Comparison of ENCODE assay signal across 17 cellular contexts in genomic region chr6:130754786-130755367, GRCh38.
DNase-seq lines count a peak whose midpoint lies in the region; ATAC-seq and TF ChIP-seq lines count a peak whose summit lies in the region.
"Had no signal": no experiment of that assay in that cellular context is flagged by ENCODE, and none has a peak within 500 bp of the region (broad histone marks: within the 10 kb centered on the region; RNA-seq: fewer than 3 reads in every experiment).

No MANE protein-coding gene starts in this region.

- no peak overlapping the region for H4K91ac ChIP-seq in IMR-90 (ENCODE audit: insufficient read depth, low read depth, low read length)

- H3K27ac ChIP-seq in BLaER1 (no peak overlapping the region), IMR-90 (ENCODE audit: insufficient read depth, low read length) (no peak overlapping the region), left lung (no peak overlapping the region)
- H3K27ac ChIP-seq: C4-2B had no signal

- no peak overlapping the region for H3K18ac ChIP-seq in IMR-90 (ENCODE audit: low read depth, low read length)

- DNase-seq in IMR-90 (no peak), left lung (peak in 1 of 2 donors; percentile 35), GM10248 (ENCODE audit: extremely low spot score) (no peak), HAP-1 (ENCODE audit: low spot score in 2 of 2) (no peak), WTC11 (ENCODE audit: low spot score) (no peak)
- no peak for DNase-seq in stimulated activated naive B cell treated with anti-CD40 and anti-IgM and Interleukin-4, amounts not matched to agents 10 μg/mL and 1 μg/mL and 100 μg/mL, for 72 hours
- DNase-seq: 8988T; Caco-2; CD4-positive, alpha-beta T cell; DMS79 treated with DMSO at 0.1 percent for 48 hours; GOT3; H7; KG1 had no signal

- H3K4me1 Mint-ChIP-seq in stimulated activated naive B cell treated with anti-CD40 and anti-IgM and Interleukin-4, amounts not matched to agents 10 μg/mL and 1 μg/mL and 100 μg/mL, for 72 hours, result peaks cover 15 to 20% of the 10 kb centered on the region in 2 donors
- peaks cover 3% of the 10 kb centered on the region; the same call in 1 of the 2 replicates for H3K4me1 Mint-ChIP-seq in WTC11
- H3K4me1 Mint-ChIP-seq: B cell had no signal

- no peaks in the 10 kb centered on the region for H3K27me3 Mint-ChIP-seq in stimulated activated naive B cell treated with anti-CD40 and anti-IgM and Interleukin-4, amounts not matched to agents 10 μg/mL and 1 μg/mL and 100 μg/mL, for 72 hours
- H3K27me3 Mint-ChIP-seq in WTC11 (ENCODE audit: low read depth), result no peaks in the 10 kb centered on the region
- H3K27me3 Mint-ChIP-seq: CD4-positive, alpha-beta T cell had no signal

- no peaks in the 10 kb centered on the region for H3K79me1 ChIP-seq in IMR-90 (ENCODE audit: low read depth in 1 of 2, low read length in 2 of 2)

- no peak overlapping the region for H2BK15ac ChIP-seq in IMR-90 (ENCODE audit: low read depth, low read length)

- no peak overlapping the region for H3K4ac ChIP-seq in IMR-90 (ENCODE audit: low read depth, low read length)

- peaks cover 0 to 2% of the 10 kb centered on the region in 2 donors for H3K36me3 Mint-ChIP-seq in stimulated activated naive B cell treated with anti-CD40 and anti-IgM and Interleukin-4, amounts not matched to agents 10 μg/mL and 1 μg/mL and 100 μg/mL, for 72 hours
- peaks cover 11% of the 10 kb centered on the region for H3K36me3 Mint-ChIP-seq in WTC11

- no peak overlapping the region for H3K56ac ChIP-seq in IMR-90 (ENCODE audit: extremely low read depth, insufficient read depth, low read length)

- no peak overlapping the region for H3K4me3 Mint-ChIP-seq in stimulated activated naive B cell treated with anti-CD40 and anti-IgM and Interleukin-4, amounts not matched to agents 10 μg/mL and 1 μg/mL and 100 μg/mL, for 72 hours
- no peak overlapping the region for H3K4me3 Mint-ChIP-seq in WTC11
- H3K4me3 Mint-ChIP-seq: B cell; CD4-positive, alpha-beta T cell had no signal

- H3K4me3 ChIP-seq in BLaER1 (no peak overlapping the region), IMR-90 (ENCODE audit: insufficient read depth, low read depth, low read length) (no peak overlapping the region), left lung (no peak overlapping the region), HAP-1 (no peak overlapping the region)

- no peak overlapping the region for H2AFZ ChIP-seq in IMR-90 (replicated peaks; ENCODE audit: low read length, poor library complexity)

- H3K9ac ChIP-seq in BLaER1 (no peak overlapping the region), IMR-90 (ENCODE audit: low read depth, low read length) (no peak overlapping the region)

- H3K4me1 ChIP-seq in BLaER1 (peaks cover 39% of the 10 kb centered on the region), IMR-90 (ENCODE audit: control insufficient read depth, insufficient read depth, low read length) (peaks cover 1% of the 10 kb centered on the region; the same call in 1 of the 2 replicates), left lung (no peaks in the 10 kb centered on the region), HAP-1 (no peaks in the 10 kb centered on the region; the same call in 1 of the 2 replicates)
- H3K4me1 ChIP-seq: Caco-2 had no signal

- CTCF ChIA-PET in IMR-90 (lab: Yijun Ruan, JAX), result no interaction called here
- CTCF ChIA-PET in GM10248 (lab: Yijun Ruan, JAX), result interaction anchor here (0.9 to 1.6 kb wide), 4 partner anchors 9 to 13 kb away, joined by 3 to 4 read pairs (median 3); no protein-coding TSS in a partner anchor
- CTCF ChIA-PET in WTC11 (lab: Charles Lee), result interaction anchor here (0.6 to 1.5 kb wide), 2 partner anchors 12 to 57 kb away, joined by 3 to 5 read pairs; no protein-coding TSS in a partner anchor

- intact Hi-C loops in IMR-90 (cut with micrococcal nuclease), result no loop called here
- intact Hi-C loops in left lung (cut with DNase I), result no loop called here

- no peak overlapping the region for H2AK5ac ChIP-seq in IMR-90 (ENCODE audit: low read depth, low read length)

- no peak for ATAC-seq in IMR-90 (ENCODE audit: low read depth)
- ATAC-seq in left lung, result peak; percentile 95
- ATAC-seq in stimulated activated naive B cell treated with anti-CD40 and anti-IgM and Interleukin-4, amounts not matched to agents 10 μg/mL and 1 μg/mL and 100 μg/mL, for 72 hours (replicated peaks), result peak; percentile 23 to 35
- no peak for ATAC-seq in WTC11
- ATAC-seq: HepG2 had no signal

- H2BK20ac ChIP-seq in IMR-90 (ENCODE audit: low read depth, low read length), result no peak overlapping the region

- H3K9me3 ChIP-seq in BLaER1 (peaks cover 14% of the 10 kb centered on the region), IMR-90 (ENCODE audit: control insufficient read depth, insufficient read depth, low read length) (no peaks in the 10 kb centered on the region), left lung (peaks cover 0 to 7% of the 10 kb centered on the region in 2 donors), HAP-1 (no peaks in the 10 kb centered on the region)
- H3K9me3 ChIP-seq: Caco-2 had no signal

- POLR2A ChIA-PET in IMR-90 (lab: Charles Lee; ENCODE audit: unreplicated experiment), result no interaction called here
- POLR2A ChIA-PET in GM10248 (lab: Yijun Ruan, JAX), result no interaction called here
- POLR2A ChIA-PET in WTC11 (lab: Charles Lee), result interaction anchor here (0.7 kb wide), 1 partner anchor 734 kb away, joined by 5 read pairs; no protein-coding TSS in a partner anchor

- no peak overlapping the region for H3K23ac ChIP-seq in IMR-90 (ENCODE audit: low read depth, low read length)

- no peak overlapping the region for H2BK120ac ChIP-seq in IMR-90 (ENCODE audit: low read depth, low read length)

- peaks cover 3 to 7% of the 10 kb centered on the region in 2 donors for H3K9me3 Mint-ChIP-seq in stimulated activated naive B cell treated with anti-CD40 and anti-IgM and Interleukin-4, amounts not matched to agents 10 μg/mL and 1 μg/mL and 100 μg/mL, for 72 hours
- H3K9me3 Mint-ChIP-seq in WTC11, result peaks cover 15% of the 10 kb centered on the region
- H3K9me3 Mint-ChIP-seq: CD4-positive, alpha-beta T cell had no signal

- no TSS peak for BruUV-seq in IMR-90 (replicated peaks; lab: Mats Ljungman, UMichigan)

- no peak for TF ChIP-seq POLR2A in IMR-90 (IDR thresholded peaks at IDR 0.05; ENCODE audit: low read depth, low read length)

- H2AK9ac ChIP-seq in IMR-90 (replicated peaks; ENCODE audit: low read depth, low read length, poor library complexity), result peak overlapping the region; percentile 42

- H4K8ac ChIP-seq in IMR-90 (ENCODE audit: low read depth in 2 of 2, low read length in 2 of 2), result no peak overlapping the region

- H2BK5ac ChIP-seq in IMR-90 (ENCODE audit: low read depth, low read length, poor library complexity, severe bottlenecking), result no peak overlapping the region

- H4K20me1 ChIP-seq in BLaER1 (no peaks in the 10 kb centered on the region), IMR-90 (ENCODE audit: insufficient read depth, low read length) (no peaks in the 10 kb centered on the region)

- H3K36me3 ChIP-seq in BLaER1, result no peaks in the 10 kb centered on the region
- no peaks in the 10 kb centered on the region for H3K36me3 ChIP-seq in IMR-90 (ENCODE audit: control insufficient read depth, insufficient read depth, low read length)
- no peaks in the 10 kb centered on the region for H3K36me3 ChIP-seq in left lung
- H3K36me3 ChIP-seq in HAP-1 (replicated peaks), result no peaks in the 10 kb centered on the region

- no peaks in the 10 kb centered on the region for H3K9me1 ChIP-seq in IMR-90 (ENCODE audit: insufficient read depth, low read length)

- H3K4me2 ChIP-seq in BLaER1 (peak overlapping the region; percentile 50), IMR-90 (ENCODE audit: low read depth, low read length) (no peak overlapping the region)

- no CpG with 5 or more reads among the region's 3 CpGs for WGBS in IMR-90 (ENCODE audit: extremely low coverage in 2 of 2, insufficient read length in 1 of 2), 2 experiments

- in situ Hi-C loops in IMR-90 (cut with MboI; ENCODE audit: low sequenced_read_pairs), result loop anchor here (25.0 kb wide), 1 partner anchor 693 kb away; no protein-coding TSS in a partner anchor
- in situ Hi-C loops in HAP-1 (cut with MboI; ENCODE audit: low sequenced_read_pairs), result no loop called here

- no peak for TF ChIP-seq RAD21 in IMR-90 (IDR thresholded peaks at IDR 0.05; ENCODE audit: low read length)

- H3K14ac ChIP-seq in IMR-90 (replicated peaks; ENCODE audit: low read depth, low read length), result no peak overlapping the region

- H3K27me3 ChIP-seq in BLaER1, result no peaks in the 10 kb centered on the region
- H3K27me3 ChIP-seq in IMR-90 (ENCODE audit: control insufficient read depth, insufficient read depth, low read length), result no peaks in the 10 kb centered on the region; the same call in 1 of the 2 replicates
- peaks cover 0 to 4% of the 10 kb centered on the region in 2 donors for H3K27me3 ChIP-seq in left lung
- H3K27me3 ChIP-seq in HAP-1 (ENCODE audit: low read depth), result no peaks in the 10 kb centered on the region

- H3K27ac Mint-ChIP-seq in stimulated activated naive B cell treated with anti-CD40 and anti-IgM and Interleukin-4, amounts not matched to agents 10 μg/mL and 1 μg/mL and 100 μg/mL, for 72 hours, result no peak overlapping the region
- no peak overlapping the region for H3K27ac Mint-ChIP-seq in WTC11
- H3K27ac Mint-ChIP-seq: B cell; CD4-positive, alpha-beta T cell had no signal

- TF ChIP-seq CTCF in IMR-90 (conservative IDR thresholded peaks at IDR 0.05; ENCODE audit: low read depth, low read length), result no peak
- TF ChIP-seq CTCF in left lung (IDR thresholded peaks at IDR 0.05), result no peak
- no peak for TF ChIP-seq CTCF in GM10248 (IDR thresholded peaks at IDR 0.05; ENCODE audit: control extremely low read depth, extremely low read depth, low read depth, missing control alignments)
- TF ChIP-seq CTCF in WTC11 (IDR thresholded peaks at IDR 0.05), result no peak

- H4K5ac ChIP-seq in IMR-90 (ENCODE audit: low read depth, low read length), result no peak overlapping the region

- dilution Hi-C loops in IMR-90 (cut with HindIII; ENCODE audit: low sequenced_read_pairs, unreplicated experiment), result no loop called here

TF ChIP-seq in IMR-90, 13 proteins besides CTCF, POLR2A, EP300 and RAD21 (continues in another document):
- TF ChIP-seq SMC3 (IDR thresholded peaks at IDR 0.05; ENCODE audit: low read depth, low read length), result no peak

Comparison
In these comparisons a context has a peak if more than half of its experiments do, and no peak if none do; other contexts are left out.
1. ATAC-seq: peak in left lung (single experiment) and stimulated activated naive B cell treated with anti-CD40 and anti-IgM and Interleukin-4, amounts not matched to agents 10 μg/mL and 1 μg/mL and 100 μg/mL, for 72 hours (2 of 2); none in IMR-90 (single experiment) and WTC11 (single experiment).